Comparison of ENCODE assay signal across 1 cellular context in genomic region chr10:124494050-124494807, GRCh38.
TF ChIP-seq lines count a peak whose summit lies in the region.

No MANE protein-coding gene starts in this region.

TF ChIP-seq in H1, 55 proteins besides CTCF, POLR2A, EP300 and RAD21 (continued from another document):
- TF ChIP-seq CTBP2 (IDR thresholded peaks at IDR 0.05; ENCODE audit: borderline replicate concordance, insufficient read depth, insufficient read length, low read length) (no peak), EGR1 (IDR thresholded peaks at IDR 0.05; ENCODE audit: borderline replicate concordance, low read depth, low read length) (no peak), KDM4A (IDR thresholded peaks at IDR 0.05; ENCODE audit: low read depth, low read length, severe bottlenecking) (no peak), CEBPB (IDR thresholded peaks at IDR 0.05; ENCODE audit: low read depth, low read length) (no peak), CHD2 (IDR thresholded peaks at IDR 0.05; ENCODE audit: low read length) (no peak), JUN (IDR thresholded peaks at IDR 0.05; ENCODE audit: low read depth, low read length) (no peak), EZH2 (IDR thresholded peaks at IDR 0.05; ENCODE audit: low read depth, low read length, severe bottlenecking) (no peak), SIRT6 (IDR thresholded peaks at IDR 0.05; ENCODE audit: low read length) (no peak), E2F6 (IDR thresholded peaks at IDR 0.05) (no peak), MAFK (IDR thresholded peaks at IDR 0.05; ENCODE audit: low read depth, low read length) (no peak), ATF3 (IDR thresholded peaks at IDR 0.05; ENCODE audit: insufficient read depth, low read depth, low read length) (no peak), BCL11A (IDR thresholded peaks at IDR 0.05; ENCODE audit: low read depth in 2 of 2, low read length in 2 of 2) (no peak), NRF1 (IDR thresholded peaks at IDR 0.05; ENCODE audit: low read depth, low read length) (no peak), RNF2 (IDR thresholded peaks at IDR 0.05; ENCODE audit: borderline replicate concordance, low read depth, low read length, missing control alignments, poor library complexity, severe bottlenecking) (no peak)
- TF ChIP-seq, protein P1, sequence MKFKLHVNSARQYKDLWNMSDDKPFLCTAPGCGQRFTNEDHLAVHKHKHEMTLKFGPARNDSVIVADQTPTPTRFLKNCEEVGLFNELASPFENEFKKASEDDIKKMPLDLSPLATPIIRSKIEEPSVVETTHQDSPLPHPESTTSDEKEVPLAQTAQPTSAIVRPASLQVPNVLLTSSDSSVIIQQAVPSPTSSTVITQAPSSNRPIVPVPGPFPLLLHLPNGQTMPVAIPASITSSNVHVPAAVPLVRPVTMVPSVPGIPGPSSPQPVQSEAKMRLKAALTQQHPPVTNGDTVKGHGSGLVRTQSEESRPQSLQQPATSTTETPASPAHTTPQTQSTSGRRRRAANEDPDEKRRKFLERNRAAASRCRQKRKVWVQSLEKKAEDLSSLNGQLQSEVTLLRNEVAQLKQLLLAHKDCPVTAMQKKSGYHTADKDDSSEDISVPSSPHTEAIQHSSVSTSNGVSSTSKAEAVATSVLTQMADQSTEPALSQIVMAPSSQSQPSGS (IDR thresholded peaks at IDR 0.05; ENCODE audit: low read length), result no peak
